Comparison of ENCODE assay signal across 25 cellular contexts in genomic region chr3:83193526-83193925, GRCh38.
"Had no signal": no experiment of that assay in that cellular context is flagged by ENCODE, and none has a peak within 500 bp of the region (broad histone marks: within the 10 kb centered on the region; RNA-seq: fewer than 3 reads in every experiment).

No MANE protein-coding gene starts in this region.

- H3K27ac Mint-ChIP-seq: activated naive CD4-positive, alpha-beta T cell treated with anti-CD3 and anti-CD28 coated beads for 36 hours; activated naive CD8-positive, alpha-beta T cell treated with anti-CD3 and anti-CD28 coated beads for 36 hours; naive thymus-derived CD4-positive, alpha-beta T cell; T-helper 1 cell treated with Interleukin-12 subunit alpha and Interleukin-12 subunit beta and Interleukin-4 antibody, amounts not matched to agents 30 μg/mL and 1 μg/mL, for 36 hours had no signal

- H3K27me3 Mint-ChIP-seq: activated naive CD8-positive, alpha-beta T cell treated with anti-CD3 and anti-CD28 coated beads for 36 hours; naive thymus-derived CD4-positive, alpha-beta T cell had no signal

- H3K4me3 Mint-ChIP-seq: activated naive CD4-positive, alpha-beta T cell treated with anti-CD3 and anti-CD28 coated beads for 36 hours; activated naive CD8-positive, alpha-beta T cell treated with anti-CD3 and anti-CD28 coated beads for 36 hours; naive thymus-derived CD4-positive, alpha-beta T cell; T-helper 1 cell treated with Interleukin-12 subunit alpha and Interleukin-12 subunit beta and Interleukin-4 antibody, amounts not matched to agents 30 μg/mL and 1 μg/mL, for 36 hours had no signal

- H3K4me1 Mint-ChIP-seq: activated naive CD8-positive, alpha-beta T cell treated with anti-CD3 and anti-CD28 coated beads for 36 hours; naive thymus-derived CD4-positive, alpha-beta T cell had no signal

- DNase-seq: activated CD4-positive, alpha-beta T cell treated with anti-CD3 and anti-CD28 coated beads for 48 hours; activated CD4-positive, alpha-beta T cell treated with anti-CD3 and anti-CD28 coated beads, Interleukin-2, amount 50 U/mL, for 48 hours; activated CD8-positive, alpha-beta memory T cell treated with anti-CD3 and anti-CD28 coated beads for 24 hours; activated effector memory CD4-positive, alpha-beta T cell treated with anti-CD3 and anti-CD28 coated beads, Interleukin-2, amount 50 U/mL, for 16 hours; activated naive CD4-positive, alpha-beta T cell treated with anti-CD3 and anti-CD28 coated beads for 36 hours; activated naive CD8-positive, alpha-beta T cell treated with anti-CD3 and anti-CD28 coated beads for 36 hours; adrenal gland; aorta; colonic mucosa; effector CD8-positive, alpha-beta T cell; esophagus squamous epithelium; gastrocnemius medialis; kidney; midbrain; naive thymus-derived CD4-positive, alpha-beta T cell; nucleus accumbens; right cardiac atrium; spleen; stimulated activated CD4-positive, alpha-beta T cell treated with anti-CD3 and anti-CD28 coated beads, Interleukin-2, amount 100 ng/mL, for 48 hours; stimulated activated naive CD8-positive, alpha-beta T cell treated with anti-CD3 and anti-CD28 coated beads, Interleukin-15, Interleukin-2, amounts not matched to agents 100 U/mL and 50 U/mL, for 24 hours; T-helper 9 cell; testis; uterus; WERI-Rb-1 had no signal

- H3K36me3 Mint-ChIP-seq: activated naive CD8-positive, alpha-beta T cell treated with anti-CD3 and anti-CD28 coated beads for 36 hours; naive thymus-derived CD4-positive, alpha-beta T cell had no signal
